In genomic region chr3:189630667-189631372, GRCh38 we compare ENCODE assay signal across 9 cellular contexts. TPM values are rescaled to one million over a fixed set of nuclear protein-coding genes. Genes with fewer than 3 reads are reported as not detected.
A peak's percentile ranks its signal among the peaks of the same experiment; 100 is the strongest.
DNase-seq lines count a peak whose midpoint lies in the region; ATAC-seq and TF ChIP-seq lines count a peak whose summit lies in the region.
"Had no signal": no experiment of that assay in that cellular context is flagged by ENCODE, and none has a peak within 500 bp of the region (broad histone marks: within the 10 kb centered on the region; RNA-seq: fewer than 3 reads in every experiment).

No MANE protein-coding gene starts in this region.

- no peaks in the 10 kb centered on the region for H3K9me3 Mint-ChIP-seq in activated CD8-positive, alpha-beta memory T cell treated with anti-CD3 and anti-CD28 coated beads, Interleukin-2, amount 10 ng/mL, durations not matched to agents 7 days and 5 days (ENCODE audit: low read depth)
- no peaks in the 10 kb centered on the region for H3K9me3 Mint-ChIP-seq in activated CD4-positive, alpha-beta memory T cell treated with anti-CD3 and anti-CD28 coated beads for 36 hours

- peak overlapping the region; percentile 58 for H3K27ac Mint-ChIP-seq in activated CD8-positive, alpha-beta memory T cell treated with anti-CD3 and anti-CD28 coated beads, Interleukin-2, amount 10 ng/mL, durations not matched to agents 7 days and 5 days
- H3K27ac Mint-ChIP-seq in activated CD4-positive, alpha-beta memory T cell treated with anti-CD3 and anti-CD28 coated beads for 36 hours, result no peak overlapping the region

- DNase-seq in activated CD8-positive, alpha-beta memory T cell treated with anti-CD3 and anti-CD28 coated beads, Interleukin-2, amount 10 ng/mL, durations not matched to agents 7 days and 5 days, result no peak
- no peak for DNase-seq in activated CD8-positive, alpha-beta memory T cell treated with anti-CD3 and anti-CD28 coated beads, Interleukin-2, amount 50 U/mL, for 4 hours
- peak; percentile 18 for DNase-seq in activated CD4-positive, alpha-beta memory T cell treated with anti-CD3 and anti-CD28 coated beads for 36 hours
- no peak for DNase-seq in smooth muscle cell (lab: John Stamatoyannopoulos, UW; ENCODE audit: unreplicated experiment)
- DNase-seq in DMS153 (lab: John Stamatoyannopoulos, UW), result no peak
- no peak for DNase-seq in omental fat pad (ENCODE audit: low spot score)
- DNase-seq in substantia nigra (lab: John Stamatoyannopoulos, UW), result no peak

- intact Hi-C loops in activated CD4-positive, alpha-beta memory T cell treated with anti-CD3 and anti-CD28 coated beads for 36 hours (cut with micrococcal nuclease), result no loop called here

- no peak overlapping the region for H3K9ac ChIP-seq in smooth muscle cell (ENCODE audit: low read depth)

- peak overlapping the region; percentile 25 for H2AFZ ChIP-seq in smooth muscle cell (ENCODE audit: low read depth)

- H3K4me3 ChIP-seq in smooth muscle cell, result no peak overlapping the region

- H3K79me2 ChIP-seq in smooth muscle cell (ENCODE audit: low read depth), result no peaks in the 10 kb centered on the region

- TF ChIP-seq CTCF in smooth muscle cell (IDR thresholded peaks at IDR 0.05; ENCODE audit: borderline replicate concordance, insufficient read depth, poor library complexity, severe bottlenecking) (no peak), omental fat pad (IDR thresholded peaks at IDR 0.05) (no peak)

- POLR2A ChIA-PET in activated CD4-positive, alpha-beta memory T cell treated with anti-CD3 and anti-CD28 coated beads for 36 hours (lab: Charles Lee), result no interaction called here

- no peaks in the 10 kb centered on the region for H3K36me3 Mint-ChIP-seq in activated CD8-positive, alpha-beta memory T cell treated with anti-CD3 and anti-CD28 coated beads, Interleukin-2, amount 10 ng/mL, durations not matched to agents 7 days and 5 days
- no peaks in the 10 kb centered on the region for H3K36me3 Mint-ChIP-seq in activated CD4-positive, alpha-beta memory T cell treated with anti-CD3 and anti-CD28 coated beads for 36 hours

- no peak overlapping the region for H3K4me2 ChIP-seq in smooth muscle cell

- no peaks in the 10 kb centered on the region for H3F3A ChIP-seq in smooth muscle cell (ENCODE audit: low read depth)

- no peaks in the 10 kb centered on the region for H3K36me3 ChIP-seq in smooth muscle cell (ENCODE audit: low read depth)

- 87% methylated on average over 9 of the region's 9 CpGs for WGBS in smooth muscle cell (ENCODE audit: low lambda C conversion rate)

- no peak overlapping the region for H3K27ac ChIP-seq in smooth muscle cell (ENCODE audit: low read depth)
- H3K27ac ChIP-seq in substantia nigra (ENCODE audit: low read depth, low read length, poor library complexity, severe bottlenecking), result no peak overlapping the region

- H3K4me3 Mint-ChIP-seq in activated CD8-positive, alpha-beta memory T cell treated with anti-CD3 and anti-CD28 coated beads, Interleukin-2, amount 10 ng/mL, durations not matched to agents 7 days and 5 days, result peak overlapping the region; percentile 5
- H3K4me3 Mint-ChIP-seq in activated CD4-positive, alpha-beta memory T cell treated with anti-CD3 and anti-CD28 coated beads for 36 hours, result peak overlapping the region; percentile 10

- H3K4me1 Mint-ChIP-seq in activated CD8-positive, alpha-beta memory T cell treated with anti-CD3 and anti-CD28 coated beads, Interleukin-2, amount 10 ng/mL, durations not matched to agents 7 days and 5 days, result peaks cover 30% of the 10 kb centered on the region
- H3K4me1 Mint-ChIP-seq in activated CD4-positive, alpha-beta memory T cell treated with anti-CD3 and anti-CD28 coated beads for 36 hours (ENCODE audit: low read depth), result peaks cover 21% of the 10 kb centered on the region

- no peak for ATAC-seq in activated CD8-positive, alpha-beta memory T cell treated with anti-CD3 and anti-CD28 coated beads, Interleukin-2, amount 10 ng/mL, durations not matched to agents 7 days and 5 days
- ATAC-seq in HG03097 (IDR thresholded peaks at IDR 0.05; ENCODE audit: low FRiP score, unreplicated experiment) (peak; percentile 47), omental fat pad (ENCODE audit: low FRiP score) (no peak)

- no peaks in the 10 kb centered on the region for H3K27me3 Mint-ChIP-seq in activated CD8-positive, alpha-beta memory T cell treated with anti-CD3 and anti-CD28 coated beads, Interleukin-2, amount 10 ng/mL, durations not matched to agents 7 days and 5 days
- no peaks in the 10 kb centered on the region for H3K27me3 Mint-ChIP-seq in activated CD4-positive, alpha-beta memory T cell treated with anti-CD3 and anti-CD28 coated beads for 36 hours

- H3K4me1 ChIP-seq in smooth muscle cell (ENCODE audit: low read depth), result no peaks in the 10 kb centered on the region

- no peaks in the 10 kb centered on the region for H4K20me1 ChIP-seq in smooth muscle cell (ENCODE audit: low read depth)

- CTCF ChIA-PET in activated CD8-positive, alpha-beta memory T cell treated with anti-CD3 and anti-CD28 coated beads, Interleukin-2, amount 10 ng/mL, durations not matched to agents 7 days and 5 days (lab: Charles Lee), result interaction anchor here (1.4 kb wide), 2 partner anchors 12 to 22 kb away, joined by 4 to 5 read pairs; no protein-coding TSS in a partner anchor
- CTCF ChIA-PET in activated CD4-positive, alpha-beta memory T cell treated with anti-CD3 and anti-CD28 coated beads for 36 hours (lab: Charles Lee), result no interaction called here

- H3K9me3 ChIP-seq in smooth muscle cell (replicated peaks; ENCODE audit: low read depth), result no peaks in the 10 kb centered on the region

- no peaks in the 10 kb centered on the region for H3K27me3 ChIP-seq in smooth muscle cell (ENCODE audit: low read depth)

RNA-seq across cellular contexts. Expression of gene TP63, which starts 0.4 kb away (rescaled TPM):
- 1 to 10 TPM in 1 of 2 experiments, under 1 TPM in 1; 0.58 to 1.1 TPM for total RNA-seq in activated CD8-positive, alpha-beta memory T cell treated with anti-CD3 and anti-CD28 coated beads, Interleukin-2, amount 10 ng/mL, durations not matched to agents 7 days and 5 days
- under 1 TPM; 0.52 to 0.94 TPM for total RNA-seq in activated CD4-positive, alpha-beta memory T cell treated with anti-CD3 and anti-CD28 coated beads for 36 hours
- total RNA-seq in smooth muscle cell (25.1 and 27.1 TPM in 2 replicates), omental fat pad (under 1 TPM in 2 of 4 donors, not detected in 2; 0.19 to 0.24 TPM)
- 1.9 and 11.1 TPM in 2 replicates for polyA plus RNA-seq in smooth muscle cell
- polyA plus RNA-seq: BJ had no signal

Comparison
In these comparisons a context has a peak if more than half of its experiments do, and no peak if none do; other contexts are left out.
1. RNA of gene TP63, which starts 0.4 kb away (total RNA-seq): 25.1 to 27.1 TPM in smooth muscle cell; 0.58 to 1.1 TPM in activated CD8-positive, alpha-beta memory T cell treated with anti-CD3 and anti-CD28 coated beads, Interleukin-2, amount 10 ng/mL, durations not matched to agents 7 days and 5 days, 0.52 to 0.94 TPM in activated CD4-positive, alpha-beta memory T cell treated with anti-CD3 and anti-CD28 coated beads for 36 hours and 0.19 to 0.24 TPM in omental fat pad; every median in the first group is over 10 times any median in the second.